Comparison of ENCODE assay signal across 9 cellular contexts in the genomic region with DNA sequence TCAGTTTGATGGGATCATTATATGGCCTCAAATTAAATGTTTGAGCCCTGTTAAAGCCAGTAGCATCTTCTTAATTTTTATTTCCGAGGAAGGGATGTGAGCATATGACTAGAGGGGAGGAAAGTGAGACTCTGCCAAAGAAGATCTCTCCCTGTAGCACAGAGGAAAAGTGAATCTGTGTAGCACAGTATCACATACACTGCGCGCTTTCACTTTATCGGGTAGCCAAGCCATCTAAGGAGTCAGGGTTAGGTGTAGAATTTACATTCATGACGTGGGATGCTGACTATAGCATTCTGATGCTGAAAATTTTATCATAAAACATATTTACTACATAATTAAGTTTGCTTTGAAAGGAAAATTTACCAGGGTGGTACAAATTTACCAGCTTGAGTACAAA. TPM values are rescaled to one million over a fixed set of nuclear protein-coding genes. Genes with fewer than 3 reads are reported as not detected.
DNase-seq lines count a peak whose midpoint lies in the region; ATAC-seq and TF ChIP-seq lines count a peak whose summit lies in the region.
"Had no signal": no experiment of that assay in that cellular context is flagged by ENCODE, and none has a peak within 500 bp of the region (broad histone marks: within the 10 kb centered on the region; RNA-seq: fewer than 3 reads in every experiment).

No MANE protein-coding gene starts in this region.

- H3K9me3 ChIP-seq in right lobe of liver: no peaks in the 10 kb centered on the region

- H3K4me3 Mint-ChIP-seq in activated CD8-positive, alpha-beta T cell treated with anti-CD3 and anti-CD28 coated beads, Interleukin-2, amount 10 ng/mL, durations not matched to agents 7 days and 5 days: peak overlapping the region; percentile 91
- peak overlapping the region; percentile 94 to 98 (median 96) for H3K4me3 Mint-ChIP-seq in immature natural killer cell

- TF ChIP-seq CTCF in right lobe of liver (IDR thresholded peaks at IDR 0.05): no peak

- H3K36me3 Mint-ChIP-seq in activated CD8-positive, alpha-beta T cell treated with anti-CD3 and anti-CD28 coated beads, Interleukin-2, amount 10 ng/mL, durations not matched to agents 7 days and 5 days (ENCODE audit: low read depth): peaks cover 38% of the 10 kb centered on the region
- peaks cover 0 to 4% (median 4%) of the 10 kb centered on the region in 3 donors for H3K36me3 Mint-ChIP-seq in immature natural killer cell

- peaks cover 0 to 28% (median 10%) of the 10 kb centered on the region in 4 donors for H3K4me1 ChIP-seq in right lobe of liver

- no peak overlapping the region for H3K27ac ChIP-seq in right lobe of liver

- peak overlapping the region; percentile 93 for H3K27ac Mint-ChIP-seq in activated CD8-positive, alpha-beta T cell treated with anti-CD3 and anti-CD28 coated beads, Interleukin-2, amount 10 ng/mL, durations not matched to agents 7 days and 5 days
- peak overlapping the region; percentile 71 to 96 (median 90) for H3K27ac Mint-ChIP-seq in immature natural killer cell

- ATAC-seq in activated CD8-positive, alpha-beta T cell treated with anti-CD3 and anti-CD28 coated beads, Interleukin-2, amount 10 ng/mL, durations not matched to agents 7 days and 5 days: peak; percentile 14
- ATAC-seq in right lobe of liver: no peak
- no peak for ATAC-seq in HG02970 (IDR thresholded peaks at IDR 0.05; ENCODE audit: low FRiP score, unreplicated experiment)
- ATAC-seq: right cardiac atrium had no signal

- POLR2A ChIA-PET in activated CD8-positive, alpha-beta T cell treated with anti-CD3 and anti-CD28 coated beads, Interleukin-2, amount 10 ng/mL, durations not matched to agents 7 days and 5 days (lab: Charles Lee): no interaction called here

- 88% methylated on average over 5 of the region's 5 CpGs for WGBS in right lobe of liver (ENCODE audit: insufficient coverage, low coverage, low lambda C conversion rate, missing lambda C conversion rate)

- no peaks in the 10 kb centered on the region for H3K9me3 Mint-ChIP-seq in activated CD8-positive, alpha-beta T cell treated with anti-CD3 and anti-CD28 coated beads, Interleukin-2, amount 10 ng/mL, durations not matched to agents 7 days and 5 days (ENCODE audit: insufficient read depth)
- H3K9me3 Mint-ChIP-seq in immature natural killer cell: no peaks in the 10 kb centered on the region

- peaks cover 56% of the 10 kb centered on the region for H3K4me1 Mint-ChIP-seq in activated CD8-positive, alpha-beta T cell treated with anti-CD3 and anti-CD28 coated beads, Interleukin-2, amount 10 ng/mL, durations not matched to agents 7 days and 5 days (ENCODE audit: low read depth)
- H3K4me1 Mint-ChIP-seq in immature natural killer cell: peaks cover 43 to 70% of the 10 kb centered on the region in 2 donors

- no peak for TF ChIP-seq POLR2A in right lobe of liver (IDR thresholded peaks at IDR 0.05)

- no peaks in the 10 kb centered on the region for H3K27me3 Mint-ChIP-seq in activated CD8-positive, alpha-beta T cell treated with anti-CD3 and anti-CD28 coated beads, Interleukin-2, amount 10 ng/mL, durations not matched to agents 7 days and 5 days (ENCODE audit: low read depth)
- H3K27me3 Mint-ChIP-seq in immature natural killer cell (ENCODE audit: low read depth in 3 of 3): peaks cover 0 to 3% (median 0%) of the 10 kb centered on the region in 3 donors

- CTCF ChIA-PET in activated CD8-positive, alpha-beta T cell treated with anti-CD3 and anti-CD28 coated beads, Interleukin-2, amount 10 ng/mL, durations not matched to agents 7 days and 5 days (lab: Charles Lee): interaction anchor here (0.7 to 3.4 kb wide), 4 partner anchors 12 to 64 kb away, joined by 3 to 14 read pairs (median 6); no protein-coding TSS in a partner anchor

- no peak overlapping the region for H3K4me3 ChIP-seq in right lobe of liver

- no peaks in the 10 kb centered on the region for H3K36me3 ChIP-seq in right lobe of liver

- H3K27me3 ChIP-seq in right lobe of liver: no peaks in the 10 kb centered on the region

- peak; percentile 24 for DNase-seq in stimulated activated CD4-positive, alpha-beta T cell treated with anti-CD3 and anti-CD28 coated beads, Interleukin-1b, Interleukin-23, amount 100 ng/mL, for 48 hours
- DNase-seq in stimulated activated CD4-positive, alpha-beta T cell treated with anti-CD3 and anti-CD28 coated beads, Interleukin-12 subunit alpha, Interleukin-12 subunit beta, amount 100 ng/mL, for 4 hours: no peak
- DNase-seq in activated CD8-positive, alpha-beta T cell treated with anti-CD3 and anti-CD28 coated beads, Interleukin-2, amount 10 ng/mL, durations not matched to agents 7 days and 5 days: peak; percentile 41
- DNase-seq in immature natural killer cell: no peak
- no peak for DNase-seq in right lobe of liver
- no peak for DNase-seq in H4 (ENCODE audit: low spot score)
- DNase-seq in effector CD8-positive, alpha-beta T cell (lab: John Stamatoyannopoulos, UW): no peak
- DNase-seq: right cardiac atrium had no signal

- intact Hi-C loops in right lobe of liver (cut with DNase I): no loop called here

RNA-seq across cellular contexts. Expression of gene LRRC8D, which starts 24.0 kb away (rescaled TPM):
- 10 to 100 TPM; 23.9 to 25.7 TPM for total RNA-seq in activated CD8-positive, alpha-beta T cell treated with anti-CD3 and anti-CD28 coated beads, Interleukin-2, amount 10 ng/mL, durations not matched to agents 7 days and 5 days
- polyA plus RNA-seq in immature natural killer cell: 10 to 100 TPM; 24.7 to 40.1 (median 32.0) TPM
- 10 to 100 TPM; 11.5 to 22.1 (median 19.3) TPM for total RNA-seq in right lobe of liver
- total RNA-seq in H4 (2014; rRNA removed; shearing (Covaris generic)): 22.9 and 25.2 TPM in 2 replicates

Comparison
In these comparisons a context has a peak if more than half of its experiments do, and no peak if none do; other contexts are left out.
1. DNase-seq: peak in stimulated activated CD4-positive, alpha-beta T cell treated with anti-CD3 and anti-CD28 coated beads, Interleukin-1b, Interleukin-23, amount 100 ng/mL, for 48 hours (single experiment) and activated CD8-positive, alpha-beta T cell treated with anti-CD3 and anti-CD28 coated beads, Interleukin-2, amount 10 ng/mL, durations not matched to agents 7 days and 5 days (single experiment); none in stimulated activated CD4-positive, alpha-beta T cell treated with anti-CD3 and anti-CD28 coated beads, Interleukin-12 subunit alpha, Interleukin-12 subunit beta, amount 100 ng/mL, for 4 hours (single experiment), immature natural killer cell (0 of 3), right lobe of liver (0 of 3), H4 (single experiment) and effector CD8-positive, alpha-beta T cell (single experiment).